8 cellular contexts compared by ENCODE assay signal in the genomic region with DNA sequence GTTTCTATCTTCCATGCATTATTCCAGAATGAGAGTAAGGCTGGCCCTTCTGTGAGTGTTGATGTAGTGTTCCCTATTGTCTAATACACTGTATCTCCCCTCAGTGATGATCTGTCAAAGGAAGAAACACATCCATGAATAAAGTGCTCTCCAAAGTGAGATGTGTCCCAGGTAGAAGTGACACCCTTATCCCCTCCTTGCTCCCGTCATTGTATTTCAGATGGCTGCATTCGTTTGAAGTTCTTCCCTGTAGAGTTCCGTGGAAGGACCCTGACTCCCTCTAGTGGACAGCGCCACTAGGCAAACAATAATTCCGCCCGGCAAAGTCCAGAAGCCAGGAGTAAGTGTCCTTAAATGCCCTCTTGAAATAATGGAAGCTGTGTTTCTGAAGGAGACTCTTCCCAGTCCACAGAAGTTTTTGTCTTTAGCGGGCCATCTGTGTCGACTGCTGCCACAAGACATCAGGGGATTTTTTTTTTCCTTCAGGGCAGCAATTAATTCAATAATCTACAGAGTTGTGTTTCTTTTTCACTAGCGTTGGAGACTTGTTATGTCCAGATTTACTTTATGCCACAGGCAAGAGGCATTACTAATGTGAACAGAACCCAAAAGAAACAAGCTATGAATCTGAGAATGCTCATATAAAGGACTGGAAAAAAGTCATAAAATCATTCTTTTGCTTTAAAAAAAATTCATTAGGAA.
DNase-seq lines count a peak whose midpoint lies in the region; ATAC-seq and TF ChIP-seq lines count a peak whose summit lies in the region.

No MANE protein-coding gene starts in this region.

- TF ChIP-seq CTCF in GM12873 (IDR thresholded peaks at IDR 0.05; ENCODE audit: insufficient read depth, low read depth, low read length, missing control alignments), result peak; percentile 87

- H3K27me3 Mint-ChIP-seq in activated naive CD8-positive, alpha-beta T cell treated with anti-CD3 and anti-CD28 coated beads, Interleukin-2, amount 10 ng/mL, durations not matched to agents 7 days and 5 days, result peaks cover 8% of the 10 kb centered on the region

- no peaks in the 10 kb centered on the region for H3K36me3 Mint-ChIP-seq in activated naive CD8-positive, alpha-beta T cell treated with anti-CD3 and anti-CD28 coated beads, Interleukin-2, amount 10 ng/mL, durations not matched to agents 7 days and 5 days

- peaks cover 2% of the 10 kb centered on the region for H3K4me1 Mint-ChIP-seq in activated naive CD8-positive, alpha-beta T cell treated with anti-CD3 and anti-CD28 coated beads, Interleukin-2, amount 10 ng/mL, durations not matched to agents 7 days and 5 days

- no peaks in the 10 kb centered on the region for H3K9me3 Mint-ChIP-seq in activated naive CD8-positive, alpha-beta T cell treated with anti-CD3 and anti-CD28 coated beads, Interleukin-2, amount 10 ng/mL, durations not matched to agents 7 days and 5 days

- H3K4me3 Mint-ChIP-seq in activated naive CD8-positive, alpha-beta T cell treated with anti-CD3 and anti-CD28 coated beads, Interleukin-2, amount 10 ng/mL, durations not matched to agents 7 days and 5 days, result no peak overlapping the region

- ATAC-seq in HG02610 (IDR thresholded peaks at IDR 0.05; ENCODE audit: unreplicated experiment) (peak; percentile 85), HG03097 (IDR thresholded peaks at IDR 0.05; ENCODE audit: low FRiP score, unreplicated experiment) (no peak)
- peak; percentile 58 for ATAC-seq in activated naive CD8-positive, alpha-beta T cell treated with anti-CD3 and anti-CD28 coated beads, Interleukin-2, amount 10 ng/mL, durations not matched to agents 7 days and 5 days (ENCODE audit: low read depth)

- DNase-seq in NCI-H1105 treated with DMSO at 0.1 percent for 48 hours (lab: John Stamatoyannopoulos, UW) (peak; percentile 79), SKM-1 (lab: John Stamatoyannopoulos, UW; ENCODE audit: unreplicated experiment) (peak; percentile 18), cardiac septum (ENCODE audit: low spot score) (peak; percentile 89), putamen (ENCODE audit: low spot score) (peak; percentile 94)
- peak; percentile 47 for DNase-seq in activated naive CD8-positive, alpha-beta T cell treated with anti-CD3 and anti-CD28 coated beads, Interleukin-2, amount 10 ng/mL, durations not matched to agents 7 days and 5 days

- intact Hi-C loops in cardiac septum (cut with DNase I), result loop anchor here (2.0 to 10.0 kb wide), 3 partner anchors 54 to 436 kb away; partner anchors contain the start of gene ARHGAP21

- H3K27ac Mint-ChIP-seq in activated naive CD8-positive, alpha-beta T cell treated with anti-CD3 and anti-CD28 coated beads, Interleukin-2, amount 10 ng/mL, durations not matched to agents 7 days and 5 days, result no peak overlapping the region

- POLR2A ChIA-PET in activated naive CD8-positive, alpha-beta T cell treated with anti-CD3 and anti-CD28 coated beads, Interleukin-2, amount 10 ng/mL, durations not matched to agents 7 days and 5 days (lab: Charles Lee), result no interaction called here

Comparison
In these comparisons a context has a peak if more than half of its experiments do, and no peak if none do; other contexts are left out.
1. DNase-seq: peak in every context shown above with its lines; median percentile 94 in putamen; 89 in cardiac septum; 79 in NCI-H1105 treated with DMSO at 0.1 percent for 48 hours; 47 in activated naive CD8-positive, alpha-beta T cell treated with anti-CD3 and anti-CD28 coated beads, Interleukin-2, amount 10 ng/mL, durations not matched to agents 7 days and 5 days; 18 in SKM-1.